9 cellular contexts compared by ENCODE assay signal in the genomic region with DNA sequence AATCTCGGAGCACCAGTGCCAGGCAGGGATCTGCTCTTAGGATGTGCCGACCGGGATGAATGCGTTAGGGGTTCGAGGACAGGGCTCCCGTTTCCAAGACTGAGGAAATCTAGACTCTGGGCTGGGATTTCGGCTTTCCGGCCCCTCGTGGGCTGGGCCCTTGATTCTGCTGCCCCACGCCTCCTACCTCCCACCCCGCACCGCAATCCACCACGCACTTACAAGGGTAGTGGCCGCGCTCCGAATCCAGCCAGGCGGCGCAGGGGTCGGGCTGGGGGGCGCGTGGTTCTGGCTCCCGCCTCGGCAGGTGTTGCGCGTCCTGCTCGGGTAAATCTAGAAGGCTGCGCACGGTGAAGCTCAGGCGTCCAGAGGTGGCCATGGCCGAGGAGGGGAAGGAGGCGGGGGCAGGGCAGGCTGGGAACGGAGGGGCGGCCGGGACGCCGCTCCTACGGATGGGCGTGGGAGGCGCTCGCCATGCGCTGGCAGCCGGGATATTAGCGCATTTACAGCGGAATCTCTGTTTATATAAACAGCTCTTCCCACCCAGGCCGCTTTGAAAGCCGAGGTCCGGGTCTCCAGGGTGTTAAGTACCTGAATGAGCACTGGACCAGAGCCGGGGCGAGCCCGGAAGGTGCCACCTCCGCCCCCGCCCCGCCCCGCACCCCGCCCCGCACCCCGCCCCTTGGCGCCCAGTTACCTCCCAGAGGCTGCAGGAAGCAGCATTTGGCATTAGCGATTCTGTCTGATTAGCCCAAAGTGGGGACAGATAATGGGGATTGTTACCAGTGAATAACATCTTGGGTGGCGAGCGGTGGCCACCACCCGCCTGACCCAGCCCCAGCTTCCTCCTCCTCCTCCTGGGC. TPM values are rescaled to one million over a fixed set of nuclear protein-coding genes. Genes with fewer than 3 reads are reported as not detected.
DNase-seq lines count a peak whose midpoint lies in the region; ATAC-seq, FAIRE-seq and TF ChIP-seq lines count a peak whose summit lies in the region.
"Had no signal": no experiment of that assay in that cellular context is flagged by ENCODE, and none has a peak within 500 bp of the region (broad histone marks: within the 10 kb centered on the region; RNA-seq: fewer than 3 reads in every experiment).

Gene NKX2-8 (minus strand): TSS at position 604 of the 863 bp plus-strand sequence. CDS start 225 bp downstream, at position 379.

- H3K36me3 ChIP-seq in HCT116 (ENCODE audit: control insufficient read depth in 1 of 2, insufficient read depth in 2 of 2, low read length in 2 of 2), result no peaks in the 10 kb centered on the region; a peak in 1 of 4 replicates

- H3K9me3 Mint-ChIP-seq in chondrocyte (ENCODE audit: low read depth), result no peaks in the 10 kb centered on the region
- no peaks in the 10 kb centered on the region for H3K9me3 Mint-ChIP-seq in mesothelial cell of epicardium

- RAD21 ChIA-PET in HCT116 (lab: Charles Lee; ENCODE audit: low non-redundant PET in 1 of 2, low total read pairs in 2 of 2, uncharacterized antibody in 2 of 2, unreplicated experiment in 2 of 2), result no interaction called here

- H3K4me1 ChIP-seq in A549 (no peaks in the 10 kb centered on the region), HCT116 (ENCODE audit: control insufficient read depth in 1 of 2, insufficient read depth in 2 of 2, low read length in 2 of 2) (peaks cover 0 to 6% of the 10 kb centered on the region in 2 experiments; a peak in 2 of 4 replicates)

- TF ChIP-seq CTCF in A549 (IDR thresholded peaks at IDR 0.05), result no peak
- TF ChIP-seq CTCF in HCT116 (IDR thresholded peaks at IDR 0.05 in 2 of 3, conservative IDR thresholded peaks at IDR 0.05 in 1 of 3; ENCODE audit: borderline replicate concordance in 1 of 3, insufficient read depth in 1 of 3, low read depth in 2 of 3, low read length in 2 of 3), result no peak
- TF ChIP-seq CTCF in chondrocyte (IDR thresholded peaks at IDR 0.05), result no peak
- no peak for TF ChIP-seq CTCF in mesothelial cell of epicardium (IDR thresholded peaks at IDR 0.05; ENCODE audit: unreplicated experiment)

- DNase-seq in A549 (ENCODE audit: low read depth in 1 of 2, low spot score in 1 of 2) (peak; percentile 41 to 49), HCT116 (ENCODE audit: low read depth, low spot score) (peak; percentile 21), chondrocyte (ENCODE audit: low spot score) (no peak), mesothelial cell of epicardium (ENCODE audit: low spot score in 2 of 2, unreplicated experiment in 2 of 2) (no peak), hippocampal formation (lab: John Stamatoyannopoulos, UW) (no peak), NCI-H1694 treated with DMSO at 0.1 percent for 48 hours (lab: John Stamatoyannopoulos, UW) (no peak), substantia nigra (lab: John Stamatoyannopoulos, UW) (no peak), HCEC 1CT (no peak)

- ATAC-seq in A549 (peak; percentile 77 to 89), HCT116 (peak; percentile 94)

- H4K20me1 ChIP-seq in HCT116 (ENCODE audit: insufficient read depth), result no peaks in the 10 kb centered on the region

- intact Hi-C loops in HCT116 (cut with micrococcal nuclease), result no loop called here

- CTCF ChIA-PET in A549 (lab: Yijun Ruan, JAX) (interaction anchor here (0.6 to 2.9 kb wide), 4 partner anchors 22 to 638 kb away, joined by 3 to 8 read pairs (median 7); no protein-coding TSS in a partner anchor), HCT116 (lab: Charles Lee) (no interaction called here)

- H2AFZ ChIP-seq in HCT116 (ENCODE audit: low read depth, low read length, poor library complexity, severe bottlenecking), result no peak within 1 kb of the TSS

- no peaks in the 10 kb centered on the region for H3K27me3 ChIP-seq in HCT116 (ENCODE audit: insufficient read depth, low read length)

- no peak for TF ChIP-seq POLR2A in A549 (IDR thresholded peaks at IDR 0.05; ENCODE audit: low read length)
- no peak for TF ChIP-seq POLR2A in HCT116 (IDR thresholded peaks at IDR 0.05; ENCODE audit: borderline replicate concordance, extremely low read depth, insufficient read depth, insufficient read length)

- H3K4me1 Mint-ChIP-seq in chondrocyte (ENCODE audit: low read depth) (peaks cover 9% of the 10 kb centered on the region), mesothelial cell of epicardium (peaks cover 13% of the 10 kb centered on the region)

- H3K9me3 ChIP-seq in A549 (no peaks in the 10 kb centered on the region), HCT116 (ENCODE audit: control insufficient read depth in 1 of 2, insufficient read depth in 1 of 2, low read depth in 1 of 2, low read length in 2 of 2) (no peaks in the 10 kb centered on the region)

- H3K27me3 Mint-ChIP-seq in chondrocyte (ENCODE audit: low read depth) (peaks cover 65% of the 10 kb centered on the region), mesothelial cell of epicardium (ENCODE audit: low read depth) (peaks cover 61% of the 10 kb centered on the region)

- WGBS in A549 (ENCODE audit: missing lambda C conversion rate), result 5% methylated on average over 28 of the region's 62 CpGs

- POLR2A ChIA-PET in A549 (lab: Yijun Ruan, JAX) (interaction anchor here (1.3 kb wide), 1 partner anchor 23 kb away, joined by 5 read pairs; no protein-coding TSS in a partner anchor), HCT116 (lab: Charles Lee) (interaction anchor here (1.4 kb wide), 1 partner anchor 9 kb away, joined by 3 read pairs; no protein-coding TSS in a partner anchor)

- no peaks in the 10 kb centered on the region for H3K79me2 ChIP-seq in HCT116 (ENCODE audit: insufficient read depth, low read length)

- H3K27ac Mint-ChIP-seq in chondrocyte (ENCODE audit: unreplicated experiment) (no peak within 1 kb of the TSS), mesothelial cell of epicardium (no peak within 1 kb of the TSS)

- no peak for TF ChIP-seq EP300 in A549 (IDR thresholded peaks at IDR 0.05)

- H3K27ac ChIP-seq in A549 (peak within 1 kb of the TSS; percentile 66 to 85), HCT116 (ENCODE audit: low read depth, low read length) (peak within 1 kb of the TSS; percentile 58; the same call in 1 of the 2 replicates), substantia nigra (ENCODE audit: low read depth, low read length, poor library complexity, severe bottlenecking) (no peak within 1 kb of the TSS)

- peak within 1 kb of the TSS; percentile 68 for H3K4me3 Mint-ChIP-seq in chondrocyte (ENCODE audit: unreplicated experiment)
- peak within 1 kb of the TSS; percentile 62 for H3K4me3 Mint-ChIP-seq in mesothelial cell of epicardium

- TF ChIP-seq RAD21 in A549 (conservative IDR thresholded peaks at IDR 0.05 in 1 of 2, IDR thresholded peaks at IDR 0.05 in 1 of 2) (no peak), HCT116 (IDR thresholded peaks at IDR 0.05; ENCODE audit: low read depth) (no peak)

- H3K4me2 ChIP-seq in A549 (peak within 1 kb of the TSS; percentile 96), HCT116 (ENCODE audit: low read length) (peak within 1 kb of the TSS; percentile 85)

- H3K4me3 ChIP-seq in A549, result peak within 1 kb of the TSS; percentile 74
- H3K4me3 ChIP-seq in HCT116 (replicated peaks in 1 of 2; ENCODE audit: low read depth in 1 of 2, low read length in 2 of 2), result peak within 1 kb of the TSS; percentile 80 to 84

- H3K9me2 ChIP-seq in HCT116 (ENCODE audit: insufficient read depth), result no peaks in the 10 kb centered on the region

- no TSS peak for BruUV-seq in HCT116 (replicated peaks; lab: Mats Ljungman, UMichigan)

- H3K9ac ChIP-seq in HCT116 (ENCODE audit: low read length), result peak within 1 kb of the TSS; percentile 67

- FAIRE-seq in A549 (lab: Jason Lieb, UNC), result no peak

- H3K36me3 Mint-ChIP-seq in chondrocyte (ENCODE audit: low read depth) (no peaks in the 10 kb centered on the region), mesothelial cell of epicardium (no peaks in the 10 kb centered on the region)

TF ChIP-seq in A549, 52 proteins besides CTCF, POLR2A, EP300 and RAD21:
- TF ChIP-seq RFX5 (IDR thresholded peaks at IDR 0.05) (no peak), RNF2 (IDR thresholded peaks at IDR 0.05; ENCODE audit: borderline replicate concordance, low read depth) (peak; percentile 82; the same call in 1 of the 2 replicates)

TF ChIP-seq in HCT116, 20 proteins besides CTCF, POLR2A, EP300 and RAD21 (continues in another document):
- TF ChIP-seq, protein P1, sequence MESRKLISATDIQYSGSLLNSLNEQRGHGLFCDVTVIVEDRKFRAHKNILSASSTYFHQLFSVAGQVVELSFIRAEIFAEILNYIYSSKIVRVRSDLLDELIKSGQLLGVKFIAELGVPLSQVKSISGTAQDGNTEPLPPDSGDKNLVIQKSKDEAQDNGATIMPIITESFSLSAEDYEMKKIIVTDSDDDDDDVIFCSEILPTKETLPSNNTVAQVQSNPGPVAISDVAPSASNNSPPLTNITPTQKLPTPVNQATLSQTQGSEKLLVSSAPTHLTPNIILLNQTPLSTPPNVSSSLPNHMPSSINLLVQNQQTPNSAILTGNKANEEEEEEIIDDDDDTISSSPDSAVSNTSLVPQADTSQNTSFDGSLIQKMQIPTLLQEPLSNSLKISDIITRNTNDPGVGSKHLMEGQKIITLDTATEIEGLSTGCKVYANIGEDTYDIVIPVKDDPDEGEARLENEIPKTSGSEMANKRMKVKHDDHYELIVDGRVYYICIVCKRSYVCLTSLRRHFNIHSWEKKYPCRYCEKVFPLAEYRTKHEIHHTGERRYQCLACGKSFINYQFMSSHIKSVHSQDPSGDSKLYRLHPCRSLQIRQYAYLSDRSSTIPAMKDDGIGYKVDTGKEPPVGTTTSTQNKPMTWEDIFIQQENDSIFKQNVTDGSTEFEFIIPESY (IDR thresholded peaks at IDR 0.05; ENCODE audit: extremely low read depth, insufficient replicate concordance, low read length), result no peak
- TF ChIP-seq EZH2phosphoT487 (IDR thresholded peaks at IDR 0.05; ENCODE audit: borderline replicate concordance), result no peak
- no peak for TF ChIP-seq SRF (IDR thresholded peaks at IDR 0.05; ENCODE audit: low read depth)
- peak; percentile 41; the same call in 1 of the 2 replicates for TF ChIP-seq SIN3A (IDR thresholded peaks at IDR 0.05; ENCODE audit: low read depth)
- TF ChIP-seq YY1 (IDR thresholded peaks at IDR 0.05; ENCODE audit: extremely low read depth, insufficient replicate concordance, low read depth, low read length), result peak; percentile 60
- no peak for TF ChIP-seq CEBPB (IDR thresholded peaks at IDR 0.05; ENCODE audit: low read depth)
- peak; percentile 68 for TF ChIP-seq EGR1 (IDR thresholded peaks at IDR 0.05; ENCODE audit: low read depth)
- peak; percentile 61 for TF ChIP-seq POLR2AphosphoS5 (IDR thresholded peaks at IDR 0.05; ENCODE audit: low read depth, low read length)

RNA-seq across cellular contexts. Expression of gene NKX2-8, which starts in this region (rescaled TPM):
- 0.21 and 0.58 TPM in 2 replicates for polyA plus RNA-seq in A549 (2011; rRNA removed)
- polyA plus RNA-seq in A549 (2012; cell fraction: cytosol; rRNA removed), result 0.81 and 1.3 TPM in 2 replicates
- 0.86 and 1.6 TPM in 2 replicates for polyA plus RNA-seq in A549 (2012; cell fraction: nucleus; rRNA removed)
- polyA plus RNA-seq in A549 (2017; fragmentation: RNase III; extraction: RNeasy Plus Mini Kit Qiagen cat#74134 plus additional on column Dnase treatment), result 0.47 to 0.68 TPM (median 0.62 TPM) in 3 replicates
- polyA minus RNA-seq in A549 (2011; rRNA and poly(A)+ RNA removed), result 0.58 TPM in 2 replicates
- total RNA-seq in HCT116 (2021; ENCODE audit: unreplicated experiment), result 7.5 TPM
- 4.3 and 6.4 TPM in 2 replicates for polyA plus RNA-seq in HCT116 (2012)
- not detected in 3 replicates for total RNA-seq in chondrocyte
- not detected in 3 replicates for total RNA-seq in mesothelial cell of epicardium
- total RNA-seq: lung microvascular endothelial cell had no signal

Comparison
In these comparisons a context has a peak if more than half of its experiments do, and no peak if none do; other contexts are left out.
1. DNase-seq: peak in A549 (2 of 2) and HCT116 (single experiment); none in chondrocyte (single experiment), mesothelial cell of epicardium (0 of 2), hippocampal formation (0 of 2), NCI-H1694 treated with DMSO at 0.1 percent for 48 hours (single experiment), substantia nigra (0 of 49) and HCEC 1CT (single experiment).